8 cellular contexts compared by ENCODE assay signal in the genomic region with DNA sequence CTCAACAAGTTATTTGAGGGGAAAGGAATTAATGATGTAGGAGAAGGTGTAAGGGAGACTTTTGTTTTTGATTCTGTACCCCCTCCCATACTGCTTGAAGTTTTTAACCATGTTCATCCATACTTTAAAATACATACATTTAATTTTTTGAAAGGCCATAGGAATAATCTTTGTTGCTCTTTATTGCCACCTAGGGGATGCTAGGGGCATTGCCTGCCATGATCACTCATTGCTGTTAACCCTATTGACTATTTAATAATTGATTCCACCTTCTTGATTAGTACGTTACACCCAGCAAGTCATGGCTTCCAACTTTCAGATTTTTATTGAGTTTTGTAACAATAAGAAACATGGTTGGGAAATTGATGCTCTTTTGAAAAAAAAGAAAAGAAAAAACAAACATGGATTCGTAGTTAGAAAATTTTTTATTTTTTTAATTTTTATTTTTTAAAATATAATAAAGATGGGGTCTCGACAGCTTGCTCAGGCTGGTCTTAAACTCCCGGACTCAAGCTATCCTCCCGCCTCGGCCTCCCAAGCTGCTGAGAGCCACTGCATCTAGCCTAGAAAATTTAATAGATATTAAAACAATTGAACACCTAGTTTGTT. TPM values are rescaled to one million over a fixed set of nuclear protein-coding genes. Genes with fewer than 3 reads are reported as not detected.
DNase-seq lines count a peak whose midpoint lies in the region; ATAC-seq lines count a peak whose summit lies in the region.

No MANE protein-coding gene starts in this region.

- no peaks in the 10 kb centered on the region for H3K27me3 Mint-ChIP-seq in activated T-cell treated with anti-CD3 and anti-CD28 coated beads, Interleukin-2, amount 50 U/mL, for 24 hours

- no peaks in the 10 kb centered on the region for H3K9me3 Mint-ChIP-seq in activated T-cell treated with anti-CD3 and anti-CD28 coated beads, Interleukin-2, amount 50 U/mL, for 24 hours

- DNase-seq in activated T-cell treated with anti-CD3 and anti-CD28 coated beads for 1 hour (ENCODE audit: low read depth) (peak; percentile 24), HUDEP-2 (lab: John Stamatoyannopoulos, UW; ENCODE audit: unreplicated experiment in 76 of 76) (peak in 39 of 76 experiments; percentile 5 to 73 (median 44)), SK-N-DZ (ENCODE audit: low spot score) (peak; percentile 40), cerebellar cortex (ENCODE audit: low spot score) (peak; percentile 29), mucosa of gallbladder (ENCODE audit: low spot score) (peak; percentile 33)
- no peak for DNase-seq in activated T-cell treated with anti-CD3 and anti-CD28 coated beads, Interleukin-2, amount 50 U/mL, for 24 hours

- no peaks in the 10 kb centered on the region for H3K36me3 Mint-ChIP-seq in activated T-cell treated with anti-CD3 and anti-CD28 coated beads, Interleukin-2, amount 50 U/mL, for 24 hours (ENCODE audit: low read depth)

- ATAC-seq in HG03139 (IDR thresholded peaks at IDR 0.05; ENCODE audit: unreplicated experiment), result no peak
- ATAC-seq in GM21737 (IDR thresholded peaks at IDR 0.05; ENCODE audit: unreplicated experiment), result no peak

- H3K4me1 Mint-ChIP-seq in activated T-cell treated with anti-CD3 and anti-CD28 coated beads, Interleukin-2, amount 50 U/mL, for 24 hours (ENCODE audit: low read depth), result peaks cover 1% of the 10 kb centered on the region

- H3K4me3 Mint-ChIP-seq in activated T-cell treated with anti-CD3 and anti-CD28 coated beads, Interleukin-2, amount 50 U/mL, for 24 hours, result no peak overlapping the region

- no peak overlapping the region for H3K27ac Mint-ChIP-seq in activated T-cell treated with anti-CD3 and anti-CD28 coated beads, Interleukin-2, amount 50 U/mL, for 24 hours

RNA-seq across cellular contexts. Expression of gene PRKAB1, which starts 8.5 kb away (rescaled TPM):
- 32.5 and 37.6 TPM in 2 replicates for polyA plus RNA-seq in SK-N-DZ (2014; cell fraction: cytosol; rRNA removed)
- 31.4 and 38.1 TPM in 2 replicates for polyA plus RNA-seq in SK-N-DZ (2014; cell fraction: nucleus; rRNA removed)
- 51.8 TPM for total RNA-seq in mucosa of gallbladder
